17 cellular contexts compared by ENCODE assay signal in the genomic region with DNA sequence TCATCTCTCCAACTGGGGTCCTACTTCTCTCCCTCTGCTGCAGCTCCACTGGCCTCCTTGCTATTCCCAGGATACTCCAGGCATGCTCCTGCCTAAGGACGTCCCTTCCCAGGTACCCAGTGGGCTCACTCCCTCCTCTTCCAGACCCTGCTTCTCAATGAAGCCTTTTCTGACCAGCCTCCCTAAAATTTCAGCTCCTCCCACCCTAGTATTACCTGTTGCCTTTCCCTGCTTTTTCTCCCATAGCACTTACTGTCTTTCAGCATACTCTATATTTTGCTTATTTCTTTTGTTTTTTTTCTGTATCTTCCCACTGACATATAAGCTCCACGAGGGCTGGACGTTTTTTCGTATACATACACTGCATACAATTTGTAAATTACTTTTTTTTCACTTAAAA. TPM values are rescaled to one million over a fixed set of nuclear protein-coding genes. Genes with fewer than 3 reads are reported as not detected.
A peak's percentile ranks its signal among the peaks of the same experiment; 100 is the strongest.
DNase-seq lines count a peak whose midpoint lies in the region; ATAC-seq and TF ChIP-seq lines count a peak whose summit lies in the region.
"Had no signal": no experiment of that assay in that cellular context is flagged by ENCODE, and none has a peak within 500 bp of the region (broad histone marks: within the 10 kb centered on the region; RNA-seq: fewer than 3 reads in every experiment).

No MANE protein-coding gene starts in this region.

- no peak for ATAC-seq in activated CD4-positive, alpha-beta T cell treated with anti-CD3 and anti-CD28 coated beads for 36 hours
- ATAC-seq: A549; CD8-positive, alpha-beta T cell had no signal

- peaks cover 26% of the 10 kb centered on the region for H3K27me3 Mint-ChIP-seq in activated CD4-positive, alpha-beta T cell treated with anti-CD3 and anti-CD28 coated beads, Interleukin-2, amount 10 ng/mL, durations not matched to agents 24 days and 14 days
- H3K27me3 Mint-ChIP-seq in activated CD4-positive, alpha-beta T cell treated with anti-CD3 and anti-CD28 coated beads for 36 hours, result peaks cover 31% of the 10 kb centered on the region

- peaks cover 0 to 32% (median 0%) of the 10 kb centered on the region in 4 donors for H3K27me3 ChIP-seq in esophagus muscularis mucosa
- H3K27me3 ChIP-seq: BLaER1 treated with 17β-estradiol and CSF1 and Interleukin-3, amounts not matched to agents 10 nM and 100 nM had no signal

- DNase-seq in activated CD4-positive, alpha-beta T cell treated with anti-CD3 and anti-CD28 coated beads, Interleukin-2, amount 10 ng/mL, durations not matched to agents 24 days and 14 days, result peak; percentile 42
- DNase-seq in activated CD4-positive, alpha-beta T cell treated with anti-CD3 and anti-CD28 coated beads for 36 hours, result no peak
- peak; percentile 68 for DNase-seq in esophagus muscularis mucosa (ENCODE audit: extremely low spot score)
- no peak for DNase-seq in SHP77 (lab: John Stamatoyannopoulos, UW)
- no peak for DNase-seq in dedifferentiated amniotic fluid mesenchymal stem cell (ENCODE audit: extremely low spot score)
- DNase-seq: AML-193; Caco-2; Calu3; CD4-positive, alpha-beta T cell; CD8-positive, alpha-beta T cell; DMS79 treated with DMSO at 0.1 percent for 48 hours; GF-D8 had no signal

- no peak for TF ChIP-seq EP300 in esophagus muscularis mucosa (IDR thresholded peaks at IDR 0.05)

- no peak overlapping the region for H3K27ac Mint-ChIP-seq in activated CD4-positive, alpha-beta T cell treated with anti-CD3 and anti-CD28 coated beads, Interleukin-2, amount 10 ng/mL, durations not matched to agents 24 days and 14 days
- no peak overlapping the region for H3K27ac Mint-ChIP-seq in activated CD4-positive, alpha-beta T cell treated with anti-CD3 and anti-CD28 coated beads for 36 hours
- H3K27ac Mint-ChIP-seq: B cell; CD4-positive, alpha-beta T cell; CD8-positive, alpha-beta T cell had no signal

- no peaks in the 10 kb centered on the region for H3K36me3 ChIP-seq in esophagus muscularis mucosa
- H3K36me3 ChIP-seq: BLaER1 treated with 17β-estradiol and CSF1 and Interleukin-3, amounts not matched to agents 10 nM and 100 nM had no signal

- intact Hi-C loops in activated CD4-positive, alpha-beta T cell treated with anti-CD3 and anti-CD28 coated beads, Interleukin-2, amount 10 ng/mL, durations not matched to agents 24 days and 14 days (cut with micrococcal nuclease), result no loop called here
- intact Hi-C loops in activated CD4-positive, alpha-beta T cell treated with anti-CD3 and anti-CD28 coated beads for 36 hours (cut with DNase I, micrococcal nuclease), result no loop called here
- intact Hi-C loops in esophagus muscularis mucosa (cut with DNase I), result no loop called here

- H3K4me3 Mint-ChIP-seq in activated CD4-positive, alpha-beta T cell treated with anti-CD3 and anti-CD28 coated beads, Interleukin-2, amount 10 ng/mL, durations not matched to agents 24 days and 14 days, result no peak overlapping the region
- no peak overlapping the region for H3K4me3 Mint-ChIP-seq in activated CD4-positive, alpha-beta T cell treated with anti-CD3 and anti-CD28 coated beads for 36 hours
- H3K4me3 Mint-ChIP-seq: B cell; CD4-positive, alpha-beta T cell; CD8-positive, alpha-beta T cell had no signal

- no peak for TF ChIP-seq CTCF in esophagus muscularis mucosa (IDR thresholded peaks at IDR 0.05)

- TF ChIP-seq POLR2A in esophagus muscularis mucosa (IDR thresholded peaks at IDR 0.05; ENCODE audit: low read depth), result no peak

- CTCF ChIA-PET in activated CD4-positive, alpha-beta T cell treated with anti-CD3 and anti-CD28 coated beads for 36 hours (lab: Charles Lee), result interaction anchor here (0.8 kb wide), 1 partner anchor 328 kb away, joined by 4 read pairs; no protein-coding TSS in a partner anchor

- no peaks in the 10 kb centered on the region for H3K9me3 Mint-ChIP-seq in activated CD4-positive, alpha-beta T cell treated with anti-CD3 and anti-CD28 coated beads, Interleukin-2, amount 10 ng/mL, durations not matched to agents 24 days and 14 days
- H3K9me3 Mint-ChIP-seq in activated CD4-positive, alpha-beta T cell treated with anti-CD3 and anti-CD28 coated beads for 36 hours (ENCODE audit: low read depth), result no peaks in the 10 kb centered on the region
- H3K9me3 Mint-ChIP-seq: CD4-positive, alpha-beta T cell had no signal

- POLR2A ChIA-PET in activated CD4-positive, alpha-beta T cell treated with anti-CD3 and anti-CD28 coated beads for 36 hours (lab: Charles Lee), result interaction anchor here (0.6 kb wide), 1 partner anchor 566 kb away, joined by 4 read pairs; no protein-coding TSS in a partner anchor

- no peak overlapping the region for H3K27ac ChIP-seq in esophagus muscularis mucosa (replicated peaks in 1 of 4)
- H3K27ac ChIP-seq: 22Rv1; A549; BLaER1 treated with 17β-estradiol and CSF1 and Interleukin-3, amounts not matched to agents 10 nM and 100 nM; C4-2B had no signal

- H3K4me1 Mint-ChIP-seq in activated CD4-positive, alpha-beta T cell treated with anti-CD3 and anti-CD28 coated beads, Interleukin-2, amount 10 ng/mL, durations not matched to agents 24 days and 14 days, result no peaks in the 10 kb centered on the region
- no peaks in the 10 kb centered on the region for H3K4me1 Mint-ChIP-seq in activated CD4-positive, alpha-beta T cell treated with anti-CD3 and anti-CD28 coated beads for 36 hours

- H3K4me1 ChIP-seq in esophagus muscularis mucosa, result no peaks in the 10 kb centered on the region
- H3K4me1 ChIP-seq: Caco-2 had no signal

- WGBS in esophagus muscularis mucosa, result 46% methylated on average over 4 of the region's 4 CpGs

- H3K4me3 ChIP-seq in esophagus muscularis mucosa, result no peak overlapping the region
- H3K4me3 ChIP-seq: A549; BLaER1 treated with 17β-estradiol and CSF1 and Interleukin-3, amounts not matched to agents 10 nM and 100 nM had no signal

- H3K36me3 Mint-ChIP-seq in activated CD4-positive, alpha-beta T cell treated with anti-CD3 and anti-CD28 coated beads, Interleukin-2, amount 10 ng/mL, durations not matched to agents 24 days and 14 days (ENCODE audit: low read depth), result no peaks in the 10 kb centered on the region
- no peaks in the 10 kb centered on the region for H3K36me3 Mint-ChIP-seq in activated CD4-positive, alpha-beta T cell treated with anti-CD3 and anti-CD28 coated beads for 36 hours (ENCODE audit: low read depth)
- H3K36me3 Mint-ChIP-seq: CD8-positive, alpha-beta T cell had no signal

- no peaks in the 10 kb centered on the region for H3K9me3 ChIP-seq in esophagus muscularis mucosa
- H3K9me3 ChIP-seq: A549, Caco-2 had no signal

RNA-seq across cellular contexts. Expression of a gene that starts 26.1 kb away (rescaled TPM):
- 0.42 TPM in 1 of 2 replicates, not detected in the other for total RNA-seq in activated CD4-positive, alpha-beta T cell treated with anti-CD3 and anti-CD28 coated beads, Interleukin-2, amount 10 ng/mL, durations not matched to agents 24 days and 14 days
- not detected for total RNA-seq in activated CD4-positive, alpha-beta T cell treated with anti-CD3 and anti-CD28 coated beads for 36 hours
- under 1 TPM in 3 of 4 donors, not detected in 1; 0.33 to 0.78 (median 0.34) TPM for total RNA-seq in esophagus muscularis mucosa
- total RNA-seq: Calu3; CD4-positive, alpha-beta T cell had no signal

Comparison
In these comparisons a context has a peak if more than half of its experiments do, and no peak if none do; other contexts are left out.
1. DNase-seq: peak in activated CD4-positive, alpha-beta T cell treated with anti-CD3 and anti-CD28 coated beads, Interleukin-2, amount 10 ng/mL, durations not matched to agents 24 days and 14 days (single experiment) and esophagus muscularis mucosa (single experiment); none in activated CD4-positive, alpha-beta T cell treated with anti-CD3 and anti-CD28 coated beads for 36 hours (single experiment), SHP77 (0 of 2) and dedifferentiated amniotic fluid mesenchymal stem cell (single experiment).